In genomic region chr7:116408831-116409453, GRCh38 we compare ENCODE assay signal across 1 cellular context.
TF ChIP-seq lines count a peak whose summit lies in the region.

No MANE protein-coding gene starts in this region.

TF ChIP-seq in K562, 482 proteins besides CTCF, POLR2A, EP300 and RAD21:
- 0 out of 2 replicates have a peak, but pooled peaks have one; percentile 32 for TF ChIP-seq SMAD4 (CRISPR knock-in tag; conservative IDR thresholded peaks at IDR 0.05)
- peak; percentile 58 to 85; a peak in 3 of 4 replicates for TF ChIP-seq FOXA3 (CRISPR knock-in tag; conservative IDR thresholded peaks at IDR 0.05 in 1 of 2, IDR thresholded peaks at IDR 0.05 in 1 of 2)
- TF ChIP-seq ZBTB33 (CRISPR knock-in tag; IDR thresholded peaks at IDR 0.05), result 0 out of 2 replicates have a peak, but pooled peaks have one; percentile 36
- peak in 1 of 3 experiments; percentile 31 for TF ChIP-seq YY1 (IDR thresholded peaks at IDR 0.05; ENCODE audit: borderline replicate concordance in 1 of 3, control insufficient read depth in 1 of 3, extremely low read depth in 1 of 3, insufficient read depth in 3 of 3, insufficient read length in 1 of 3, insufficient replicate concordance in 2 of 3, low read depth in 1 of 3, low read length in 2 of 3)
- TF ChIP-seq, protein P1, sequence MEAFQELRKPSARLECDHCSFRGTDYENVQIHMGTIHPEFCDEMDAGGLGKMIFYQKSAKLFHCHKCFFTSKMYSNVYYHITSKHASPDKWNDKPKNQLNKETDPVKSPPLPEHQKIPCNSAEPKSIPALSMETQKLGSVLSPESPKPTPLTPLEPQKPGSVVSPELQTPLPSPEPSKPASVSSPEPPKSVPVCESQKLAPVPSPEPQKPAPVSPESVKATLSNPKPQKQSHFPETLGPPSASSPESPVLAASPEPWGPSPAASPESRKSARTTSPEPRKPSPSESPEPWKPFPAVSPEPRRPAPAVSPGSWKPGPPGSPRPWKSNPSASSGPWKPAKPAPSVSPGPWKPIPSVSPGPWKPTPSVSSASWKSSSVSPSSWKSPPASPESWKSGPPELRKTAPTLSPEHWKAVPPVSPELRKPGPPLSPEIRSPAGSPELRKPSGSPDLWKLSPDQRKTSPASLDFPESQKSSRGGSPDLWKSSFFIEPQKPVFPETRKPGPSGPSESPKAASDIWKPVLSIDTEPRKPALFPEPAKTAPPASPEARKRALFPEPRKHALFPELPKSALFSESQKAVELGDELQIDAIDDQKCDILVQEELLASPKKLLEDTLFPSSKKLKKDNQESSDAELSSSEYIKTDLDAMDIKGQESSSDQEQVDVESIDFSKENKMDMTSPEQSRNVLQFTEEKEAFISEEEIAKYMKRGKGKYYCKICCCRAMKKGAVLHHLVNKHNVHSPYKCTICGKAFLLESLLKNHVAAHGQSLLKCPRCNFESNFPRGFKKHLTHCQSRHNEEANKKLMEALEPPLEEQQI (IDR thresholded peaks at IDR 0.05), result 0 out of 2 replicates have a peak, but pooled peaks have one; percentile 46
